8 cellular contexts compared by ENCODE assay signal in the genomic region with DNA sequence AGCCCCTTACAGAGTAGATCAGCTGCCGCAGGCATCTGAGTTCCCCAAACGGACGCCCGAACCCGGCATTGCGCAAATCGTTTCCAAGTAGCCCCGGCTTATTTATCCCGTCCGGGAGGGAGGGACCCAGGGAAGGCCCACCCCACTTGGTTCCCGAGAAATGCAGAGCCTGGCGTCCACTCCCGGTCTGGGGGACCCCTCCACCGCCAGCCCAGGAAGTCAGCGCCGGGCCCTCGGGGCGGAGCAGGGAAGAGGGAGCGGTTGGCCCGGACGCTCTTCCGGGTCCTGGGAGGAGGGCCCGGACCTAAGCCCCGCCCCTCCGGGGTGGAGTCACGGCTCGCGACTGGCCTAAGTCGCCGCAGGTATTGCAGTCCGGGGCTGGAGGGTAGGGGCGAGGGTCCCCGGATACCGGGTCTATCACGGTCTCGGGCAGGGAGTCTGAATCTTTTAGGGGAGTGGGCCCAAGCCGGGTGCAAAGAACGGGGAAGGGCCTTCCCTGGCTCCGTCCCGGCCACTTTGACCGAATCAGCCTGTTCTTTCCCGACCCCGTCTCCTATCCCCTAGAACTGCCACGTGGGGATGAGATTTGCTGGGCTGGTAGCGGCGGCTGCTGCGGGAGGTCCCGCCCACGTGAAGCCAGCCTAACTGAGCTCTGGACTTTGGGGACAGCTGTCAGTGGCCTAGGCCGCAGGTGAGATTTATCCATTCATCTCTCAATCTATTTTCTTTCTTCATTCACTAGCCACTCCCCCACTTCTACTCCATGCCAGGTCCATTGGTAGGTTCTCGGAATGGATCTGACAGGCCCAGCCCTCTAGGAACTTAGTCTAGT. TPM values are rescaled to one million over a fixed set of nuclear protein-coding genes. Genes with fewer than 3 reads are reported as not detected.
DNase-seq lines count a peak whose midpoint lies in the region; ATAC-seq, FAIRE-seq and TF ChIP-seq lines count a peak whose summit lies in the region.

RABEPK (plus strand) TSS at position 327 of the 832 bp plus-strand sequence. CDS start 2,472 bp downstream, outside the sequence.

- no peaks in the 10 kb centered on the region for H3K27me3 ChIP-seq in psoas muscle (ENCODE audit: insufficient read depth in 3 of 3, low read length in 2 of 3)

- peak within 1 kb of the TSS; percentile 92 for H3K4me3 Mint-ChIP-seq in T-helper 1 cell treated with Interleukin-12 subunit alpha and Interleukin-12 subunit beta and Interleukin-4 antibody, amounts not matched to agents 30 μg/mL and 1 μg/mL, for 36 hours

- peak within 1 kb of the TSS; percentile 91 for H3K27ac Mint-ChIP-seq in T-helper 1 cell treated with Interleukin-12 subunit alpha and Interleukin-12 subunit beta and Interleukin-4 antibody, amounts not matched to agents 30 μg/mL and 1 μg/mL, for 36 hours

- H3K9me3 Mint-ChIP-seq in T-helper 1 cell treated with Interleukin-12 subunit alpha and Interleukin-12 subunit beta and Interleukin-4 antibody, amounts not matched to agents 30 μg/mL and 1 μg/mL, for 36 hours: no peaks in the 10 kb centered on the region

- peak; percentile 98 for ATAC-seq in HG02852 (IDR thresholded peaks at IDR 0.05; ENCODE audit: unreplicated experiment)
- ATAC-seq in left ventricle myocardium superior: peak; percentile 100
- peak; percentile 98 to 100 (median 99) for ATAC-seq in psoas muscle

- H3K4me1 Mint-ChIP-seq in T-helper 1 cell treated with Interleukin-12 subunit alpha and Interleukin-12 subunit beta and Interleukin-4 antibody, amounts not matched to agents 30 μg/mL and 1 μg/mL, for 36 hours (ENCODE audit: low read depth): peaks cover 18% of the 10 kb centered on the region

- no peak for TF ChIP-seq CTCF in GM13976 (IDR thresholded peaks at IDR 0.05; ENCODE audit: borderline replicate concordance, control extremely low read depth, extremely low read depth, insufficient read depth, missing control alignments)
- TF ChIP-seq CTCF in psoas muscle (IDR thresholded peaks at IDR 0.05): no peak

- peak; percentile 98 for DNase-seq in GM13976 (ENCODE audit: low spot score)
- peak; percentile 87 for DNase-seq in NCI-H146 (lab: John Stamatoyannopoulos, UW)
- DNase-seq in amygdala (lab: John Stamatoyannopoulos, UW): peak; percentile 35 to 91 (median 78)
- DNase-seq in left ventricle myocardium superior: peak; percentile 96
- peak; percentile 94 to 96 for DNase-seq in psoas muscle
- DNase-seq in urothelium cell line (ENCODE audit: low spot score): peak; percentile 97

- peak within 1 kb of the TSS; percentile 88 for H3K27ac ChIP-seq in psoas muscle

- peaks cover 0 to 26% of the 10 kb centered on the region in 2 donors for H3K36me3 ChIP-seq in psoas muscle (ENCODE audit: insufficient read depth in 1 of 2, low read depth in 1 of 2)

- intact Hi-C loops in left ventricle myocardium superior (cut with micrococcal nuclease) (no loop called here), psoas muscle (cut with DNase I) (loop anchor here in 1 of 2 donors (5.0 kb wide), 1 partner anchor 42 kb away; the partner anchor contains the start of gene HSPA5)

- in situ Hi-C loops in GM13976 (cut with MboI; ENCODE audit: low sequenced_read_pairs, unreplicated experiment): no loop called here

- FAIRE-seq in urothelium cell line (lab: Jason Lieb, UNC): no peak

- 0 to 1% (median 1%) methylated on average over 42 to 51 of the region's 51 CpGs for WGBS in psoas muscle, 3 donors

- H3K27me3 Mint-ChIP-seq in T-helper 1 cell treated with Interleukin-12 subunit alpha and Interleukin-12 subunit beta and Interleukin-4 antibody, amounts not matched to agents 30 μg/mL and 1 μg/mL, for 36 hours (ENCODE audit: low read depth): peaks cover 7% of the 10 kb centered on the region

- H3K9me3 ChIP-seq in psoas muscle: no peaks in the 10 kb centered on the region

- peaks cover 7% of the 10 kb centered on the region for H3K4me1 ChIP-seq in psoas muscle

- peaks cover 5% of the 10 kb centered on the region for H3K36me3 Mint-ChIP-seq in T-helper 1 cell treated with Interleukin-12 subunit alpha and Interleukin-12 subunit beta and Interleukin-4 antibody, amounts not matched to agents 30 μg/mL and 1 μg/mL, for 36 hours (ENCODE audit: low read depth)

- H3K4me3 ChIP-seq in psoas muscle: peak within 1 kb of the TSS; percentile 79

RNA-seq across cellular contexts. Expression of gene RABEPK, which starts in this region (rescaled TPM):
- total RNA-seq in left ventricle myocardium superior (9.0 TPM), psoas muscle (10 to 100 TPM in 2 of 4 donors, 1 to 10 TPM in 2; 8.8 to 12.5 (median 9.7) TPM)
- polyA plus RNA-seq in psoas muscle: 10 to 100 TPM; 15.4 to 34.5 (median 19.9) TPM

Comparison
In these comparisons a context has a peak if more than half of its experiments do, and no peak if none do; other contexts are left out.
1. Peak in every context shown above with its lines: DNase-seq, ATAC-seq, H3K4me3 ChIP-seq and H3K27ac ChIP-seq.